In genomic region chr18:13103366-13103765, GRCh38 we compare ENCODE assay signal across 1 cellular context.
TF ChIP-seq lines count a peak whose summit lies in the region.

No MANE protein-coding gene starts in this region.

TF ChIP-seq in HCT116, 20 proteins besides CTCF, POLR2A, EP300 and RAD21 (continued from another document):
- TF ChIP-seq REST (IDR thresholded peaks at IDR 0.05; ENCODE audit: low read depth): no peak
